In genomic region chr22:49992921-49993648, GRCh38 we compare ENCODE assay signal across 8 cellular contexts. TPM values are rescaled to one million over a fixed set of nuclear protein-coding genes. Genes with fewer than 3 reads are reported as not detected.
DNase-seq lines count a peak whose midpoint lies in the region; ATAC-seq, FAIRE-seq and TF ChIP-seq lines count a peak whose summit lies in the region.

No MANE protein-coding gene starts in this region.

- H3K9me3 Mint-ChIP-seq in activated T-helper 2 cell treated with anti-CD3 and anti-CD28 coated beads, Interferon-gamma antibody, Interleukin-2, Interleukin-4, amounts not matched to agents 10 μg/mL and 5 μg/mL and 100 μg/mL, durations not matched to agents 14 hours and 24 hours and 36 hours: peaks cover 25% of the 10 kb centered on the region
- H3K9me3 Mint-ChIP-seq in osteocyte (ENCODE audit: unreplicated experiment): peaks cover 11% of the 10 kb centered on the region

- H3K4me1 Mint-ChIP-seq in activated T-helper 2 cell treated with anti-CD3 and anti-CD28 coated beads, Interferon-gamma antibody, Interleukin-2, Interleukin-4, amounts not matched to agents 10 μg/mL and 5 μg/mL and 100 μg/mL, durations not matched to agents 14 hours and 24 hours and 36 hours (ENCODE audit: low read depth): peaks cover 3% of the 10 kb centered on the region
- H3K4me1 Mint-ChIP-seq in osteocyte (ENCODE audit: unreplicated experiment): no peaks in the 10 kb centered on the region

- no peak overlapping the region for H3K4me3 ChIP-seq in upper lobe of right lung

- TF ChIP-seq CTCF in osteocyte (IDR thresholded peaks at IDR 0.05): peak; percentile 63
- peak; percentile 69 for TF ChIP-seq CTCF in upper lobe of right lung (IDR thresholded peaks at IDR 0.05)

- no peak for FAIRE-seq in frontal cortex (lab: Jason Lieb, UNC)

- ATAC-seq in upper lobe of right lung (peak; percentile 90), GM18502 (IDR thresholded peaks at IDR 0.05; ENCODE audit: poor library complexity, unreplicated experiment) (no peak)

- no peaks in the 10 kb centered on the region for H3K27me3 ChIP-seq in upper lobe of right lung

- DNase-seq in DMS153 (lab: John Stamatoyannopoulos, UW) (peak; percentile 22), DMS153 treated with DMSO at 0.1 percent for 48 hours (lab: John Stamatoyannopoulos, UW; ENCODE audit: unreplicated experiment) (no peak), OCI-M1 (lab: John Stamatoyannopoulos, UW) (peak; percentile 41), frontal cortex (ENCODE audit: low spot score in 2 of 2) (peak; percentile 76 to 80), osteocyte (ENCODE audit: extremely low spot score, unreplicated experiment) (peak; percentile 80), upper lobe of right lung (peak; percentile 88)
- DNase-seq in activated T-helper 2 cell treated with anti-CD3 and anti-CD28 coated beads, Interferon-gamma antibody, Interleukin-2, Interleukin-4, amounts not matched to agents 10 μg/mL and 5 μg/mL and 100 μg/mL, durations not matched to agents 14 hours and 24 hours and 36 hours (ENCODE audit: low spot score): peak; percentile 49

- peaks cover 7% of the 10 kb centered on the region for H3K27me3 Mint-ChIP-seq in activated T-helper 2 cell treated with anti-CD3 and anti-CD28 coated beads, Interferon-gamma antibody, Interleukin-2, Interleukin-4, amounts not matched to agents 10 μg/mL and 5 μg/mL and 100 μg/mL, durations not matched to agents 14 hours and 24 hours and 36 hours (ENCODE audit: low read depth)
- H3K27me3 Mint-ChIP-seq in osteocyte (ENCODE audit: unreplicated experiment): peaks cover 2% of the 10 kb centered on the region

- peaks cover 3% of the 10 kb centered on the region for H3K36me3 Mint-ChIP-seq in activated T-helper 2 cell treated with anti-CD3 and anti-CD28 coated beads, Interferon-gamma antibody, Interleukin-2, Interleukin-4, amounts not matched to agents 10 μg/mL and 5 μg/mL and 100 μg/mL, durations not matched to agents 14 hours and 24 hours and 36 hours (ENCODE audit: low read depth)
- H3K36me3 Mint-ChIP-seq in osteocyte (ENCODE audit: unreplicated experiment): no peaks in the 10 kb centered on the region

- no peaks in the 10 kb centered on the region for H3K36me3 ChIP-seq in upper lobe of right lung

- H3K27ac Mint-ChIP-seq in activated T-helper 2 cell treated with anti-CD3 and anti-CD28 coated beads, Interferon-gamma antibody, Interleukin-2, Interleukin-4, amounts not matched to agents 10 μg/mL and 5 μg/mL and 100 μg/mL, durations not matched to agents 14 hours and 24 hours and 36 hours: no peak overlapping the region
- H3K27ac Mint-ChIP-seq in osteocyte (ENCODE audit: unreplicated experiment): no peak overlapping the region

- H3K4me3 Mint-ChIP-seq in activated T-helper 2 cell treated with anti-CD3 and anti-CD28 coated beads, Interferon-gamma antibody, Interleukin-2, Interleukin-4, amounts not matched to agents 10 μg/mL and 5 μg/mL and 100 μg/mL, durations not matched to agents 14 hours and 24 hours and 36 hours (ENCODE audit: low read depth): no peak overlapping the region
- no peak overlapping the region for H3K4me3 Mint-ChIP-seq in osteocyte (ENCODE audit: unreplicated experiment)

- H3K4me1 ChIP-seq in upper lobe of right lung: peaks cover 4% of the 10 kb centered on the region

- intact Hi-C loops in activated T-helper 2 cell treated with anti-CD3 and anti-CD28 coated beads, Interferon-gamma antibody, Interleukin-2, Interleukin-4, amounts not matched to agents 10 μg/mL and 5 μg/mL and 100 μg/mL, durations not matched to agents 14 hours and 24 hours and 36 hours (cut with micrococcal nuclease): loop anchor here (1.0 to 2.0 kb wide), 3 partner anchors 16 to 62 kb away; no protein-coding TSS in a partner anchor
- intact Hi-C loops in upper lobe of right lung (cut with DNase I): no loop called here

- H3K27ac ChIP-seq in upper lobe of right lung: no peak overlapping the region

- no peaks in the 10 kb centered on the region for H3K9me3 ChIP-seq in upper lobe of right lung

RNA-seq across cellular contexts. Expression of gene IL17REL, which starts 19.5 kb away (rescaled TPM):
- not detected in 2 replicates for total RNA-seq in activated T-helper 2 cell treated with anti-CD3 and anti-CD28 coated beads, Interferon-gamma antibody, Interleukin-2, Interleukin-4, amounts not matched to agents 10 μg/mL and 5 μg/mL and 100 μg/mL, durations not matched to agents 14 hours and 24 hours and 36 hours
- under 0.01 TPM for total RNA-seq in frontal cortex
- not detected in 2 replicates for total RNA-seq in osteocyte
- total RNA-seq in upper lobe of right lung: not detected

RNA-seq across cellular contexts. Expression of gene PIM3, which starts 32.5 kb away (rescaled TPM):
- 215 TPM in 2 replicates for total RNA-seq in activated T-helper 2 cell treated with anti-CD3 and anti-CD28 coated beads, Interferon-gamma antibody, Interleukin-2, Interleukin-4, amounts not matched to agents 10 μg/mL and 5 μg/mL and 100 μg/mL, durations not matched to agents 14 hours and 24 hours and 36 hours
- 16.3 TPM for total RNA-seq in frontal cortex
- 18.6 TPM in 2 replicates for total RNA-seq in osteocyte
- total RNA-seq in upper lobe of right lung: 119 TPM
